1 cellular context compared by ENCODE assay signal in the genomic region with DNA sequence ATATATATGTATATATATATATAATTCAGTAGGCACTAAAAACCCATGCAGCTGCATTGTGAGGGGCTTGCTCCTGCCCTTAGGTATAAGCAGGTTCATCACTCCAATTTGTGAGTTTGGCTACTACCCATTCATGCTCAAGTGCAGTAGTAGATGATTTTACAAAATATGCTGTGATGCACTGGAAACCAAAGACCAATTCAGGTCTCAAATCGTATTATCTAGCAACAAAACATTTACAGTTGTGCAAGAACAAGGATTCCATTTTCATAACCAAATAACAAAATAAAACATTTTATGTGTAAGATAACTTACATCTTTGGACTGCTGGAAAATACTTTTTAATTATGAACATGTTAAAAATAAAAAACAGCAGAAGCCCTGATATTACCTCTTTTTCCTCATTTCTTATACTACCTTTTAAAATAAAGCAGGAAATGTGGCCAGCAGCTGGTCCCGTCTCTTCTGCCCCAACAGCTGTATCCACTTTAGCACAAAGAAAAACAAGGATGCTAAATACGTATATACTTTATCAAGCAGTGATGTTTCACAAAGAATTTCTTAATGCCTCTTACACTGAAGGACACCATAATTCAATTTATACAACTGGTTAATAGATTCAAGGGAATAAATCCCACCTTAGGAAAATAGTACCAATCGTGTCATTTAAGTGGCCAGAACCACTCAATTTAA.
TF ChIP-seq lines count a peak whose summit lies in the region.

No MANE protein-coding gene starts in this region.

TF ChIP-seq in GM12878, 131 proteins besides CTCF, POLR2A, EP300 and RAD21:
- TF ChIP-seq POLR2AphosphoS2 (IDR thresholded peaks at IDR 0.05; ENCODE audit: low read depth, low read length), result no peak
- no peak for TF ChIP-seq ZNF274 (IDR thresholded peaks at IDR 0.05; ENCODE audit: insufficient read depth, insufficient read length)
- TF ChIP-seq TCF7 (IDR thresholded peaks at IDR 0.05; ENCODE audit: borderline replicate concordance), result no peak
- no peak for TF ChIP-seq RUNX3 (IDR thresholded peaks at IDR 0.05; ENCODE audit: low read length)
- no peak for TF ChIP-seq HDAC2 (IDR thresholded peaks at IDR 0.05)
- TF ChIP-seq WRNIP1 (IDR thresholded peaks at IDR 0.05; ENCODE audit: borderline replicate concordance, low read depth, low read length), result no peak
- no peak for TF ChIP-seq SUPT20H (IDR thresholded peaks at IDR 0.05; ENCODE audit: borderline replicate concordance, control insufficient read depth, low read depth, low read length)
